ENCODE assay signal across 1 cellular context in the genomic region with DNA sequence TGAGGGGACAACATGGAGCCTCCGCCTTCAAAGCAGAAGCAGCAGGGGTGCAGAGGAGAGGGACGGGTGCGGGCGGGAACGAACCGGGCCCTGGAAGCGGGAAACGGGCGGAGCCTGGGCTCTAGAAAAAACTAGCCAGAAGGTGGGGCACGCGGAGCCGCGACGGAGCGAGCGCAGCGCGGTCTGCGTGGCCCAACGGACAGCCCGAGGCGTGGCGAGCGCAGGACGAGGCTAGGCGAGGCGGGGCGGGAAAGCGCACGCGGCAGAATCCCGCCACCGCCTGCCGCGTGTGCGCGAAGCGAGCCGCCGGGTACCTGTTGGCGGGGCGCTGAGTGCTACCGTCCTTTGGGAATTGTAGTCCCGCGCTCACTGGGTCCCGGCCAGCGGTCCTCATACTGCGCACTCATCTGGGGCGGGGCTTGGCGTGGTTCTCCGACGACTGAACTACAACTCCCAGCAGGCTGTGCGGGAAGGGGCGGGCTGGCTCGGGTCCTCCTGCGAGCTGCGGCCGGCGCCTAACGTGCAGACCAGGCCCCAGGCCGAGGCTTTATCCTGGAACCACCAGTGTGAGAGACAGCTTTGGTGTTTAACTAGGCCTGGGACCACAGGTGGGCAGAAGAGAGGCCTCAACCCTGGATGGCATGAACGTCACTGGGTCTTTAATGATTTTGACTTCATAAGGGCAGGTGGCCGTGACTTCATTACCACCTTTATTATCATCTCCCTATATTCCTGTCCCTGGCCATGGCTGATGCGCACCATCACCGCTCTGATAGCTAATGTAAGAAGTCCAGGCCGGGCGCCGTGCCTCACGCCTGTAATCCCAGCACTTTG.
TF ChIP-seq lines count a peak whose summit lies in the region.

A gene with protein sequence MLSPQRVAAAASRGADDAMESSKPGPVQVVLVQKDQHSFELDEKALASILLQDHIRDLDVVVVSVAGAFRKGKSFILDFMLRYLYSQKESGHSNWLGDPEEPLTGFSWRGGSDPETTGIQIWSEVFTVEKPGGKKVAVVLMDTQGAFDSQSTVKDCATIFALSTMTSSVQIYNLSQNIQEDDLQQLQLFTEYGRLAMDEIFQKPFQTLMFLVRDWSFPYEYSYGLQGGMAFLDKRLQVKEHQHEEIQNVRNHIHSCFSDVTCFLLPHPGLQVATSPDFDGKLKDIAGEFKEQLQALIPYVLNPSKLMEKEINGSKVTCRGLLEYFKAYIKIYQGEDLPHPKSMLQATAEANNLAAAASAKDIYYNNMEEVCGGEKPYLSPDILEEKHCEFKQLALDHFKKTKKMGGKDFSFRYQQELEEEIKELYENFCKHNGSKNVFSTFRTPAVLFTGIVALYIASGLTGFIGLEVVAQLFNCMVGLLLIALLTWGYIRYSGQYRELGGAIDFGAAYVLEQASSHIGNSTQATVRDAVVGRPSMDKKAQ (minus strand): TSS at position 55 of the 834 bp plus-strand sequence. CDS start 41 bp downstream, at position 14.

TF ChIP-seq in HEK293, 187 proteins besides CTCF, POLR2A, EP300 and RAD21 (continued from another document and continues in another):
- TF ChIP-seq, protein P1, sequence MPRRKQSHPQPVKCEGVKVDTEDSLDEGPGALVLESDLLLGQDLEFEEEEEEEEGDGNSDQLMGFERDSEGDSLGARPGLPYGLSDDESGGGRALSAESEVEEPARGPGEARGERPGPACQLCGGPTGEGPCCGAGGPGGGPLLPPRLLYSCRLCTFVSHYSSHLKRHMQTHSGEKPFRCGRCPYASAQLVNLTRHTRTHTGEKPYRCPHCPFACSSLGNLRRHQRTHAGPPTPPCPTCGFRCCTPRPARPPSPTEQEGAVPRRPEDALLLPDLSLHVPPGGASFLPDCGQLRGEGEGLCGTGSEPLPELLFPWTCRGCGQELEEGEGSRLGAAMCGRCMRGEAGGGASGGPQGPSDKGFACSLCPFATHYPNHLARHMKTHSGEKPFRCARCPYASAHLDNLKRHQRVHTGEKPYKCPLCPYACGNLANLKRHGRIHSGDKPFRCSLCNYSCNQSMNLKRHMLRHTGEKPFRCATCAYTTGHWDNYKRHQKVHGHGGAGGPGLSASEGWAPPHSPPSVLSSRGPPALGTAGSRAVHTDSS (tag by site-specific recombination; IDR thresholded peaks at IDR 0.05) = no peak
- TF ChIP-seq ZNF292 (tag by site-specific recombination; IDR thresholded peaks at IDR 0.05; ENCODE audit: borderline replicate concordance, low read depth) (no peak), HOXA7 (CRISPR knock-in tag; IDR thresholded peaks at IDR 0.05; ENCODE audit: borderline replicate concordance) (peak; percentile 90; the same call in 1 of the 2 replicates), ZNF121 (tag by site-specific recombination; IDR thresholded peaks at IDR 0.05) (no peak), ZNF416 (tag by site-specific recombination; IDR thresholded peaks at IDR 0.05) (no peak), GLIS1 (tag by site-specific recombination; IDR thresholded peaks at IDR 0.05) (no peak), GLI2 (tag by site-specific recombination; IDR thresholded peaks at IDR 0.05; ENCODE audit: borderline replicate concordance, low read depth) (no peak), ZNF391 (tag by site-specific recombination; IDR thresholded peaks at IDR 0.05; ENCODE audit: borderline replicate concordance, low read depth) (no peak), ZNF335 (tag by site-specific recombination; conservative IDR thresholded peaks at IDR 0.05) (0 out of 2 replicates have a peak, but pooled peaks have one; percentile 14), MEIS1 (CRISPR knock-in tag; IDR thresholded peaks at IDR 0.05; ENCODE audit: borderline replicate concordance) (peak; percentile 45; the same call in 1 of the 2 replicates), ZNF426 (tag by site-specific recombination; IDR thresholded peaks at IDR 0.05) (no peak), SP2 (tag by site-specific recombination; IDR thresholded peaks at IDR 0.05) (peak; percentile 54; the same call in 1 of the 2 replicates), ZNF664 (tag by site-specific recombination; IDR thresholded peaks at IDR 0.05) (no peak), KLF7 (tag by site-specific recombination; IDR thresholded peaks at IDR 0.05; ENCODE audit: borderline replicate concordance) (no peak), ZNF624 (tag by site-specific recombination; IDR thresholded peaks at IDR 0.05) (no peak), ZFP41 (tag by site-specific recombination; IDR thresholded peaks at IDR 0.05; ENCODE audit: borderline replicate concordance) (no peak), ZNF843 (tag by site-specific recombination; IDR thresholded peaks at IDR 0.05) (no peak), HOXC10 (CRISPR knock-in tag; IDR thresholded peaks at IDR 0.05) (peak; percentile 95), IKZF3 (tag by site-specific recombination; IDR thresholded peaks at IDR 0.05) (no peak), ZNF610 (tag by site-specific recombination; IDR thresholded peaks at IDR 0.05; ENCODE audit: borderline replicate concordance) (no peak), ZIC2 (tag by site-specific recombination; IDR thresholded peaks at IDR 0.05) (peak; percentile 37; the same call in 1 of the 2 replicates), ZNF600 (tag by site-specific recombination; IDR thresholded peaks at IDR 0.05) (peak; percentile 35; the same call in 1 of the 2 replicates), ZNF530 (tag by site-specific recombination; IDR thresholded peaks at IDR 0.05; ENCODE audit: low read depth) (no peak), KLF1 (tag by site-specific recombination; IDR thresholded peaks at IDR 0.05) (no peak), SP7 (tag by site-specific recombination; IDR thresholded peaks at IDR 0.05) (no peak), ZNF544 (tag by site-specific recombination; IDR thresholded peaks at IDR 0.05) (no peak), ZBTB17 (tag by site-specific recombination; IDR thresholded peaks at IDR 0.05) (0 out of 2 replicates have a peak, but pooled peaks have one; percentile 37), ZBTB1 (tag by site-specific recombination; IDR thresholded peaks at IDR 0.05) (no peak), ZNF248 (tag by site-specific recombination; IDR thresholded peaks at IDR 0.05) (no peak), ZNF138 (tag by site-specific recombination; IDR thresholded peaks at IDR 0.05; ENCODE audit: borderline replicate concordance) (no peak), ZNF561 (tag by site-specific recombination; IDR thresholded peaks at IDR 0.05; ENCODE audit: borderline replicate concordance) (no peak), ZNF621 (tag by site-specific recombination; IDR thresholded peaks at IDR 0.05) (no peak), ZNF175 (tag by site-specific recombination; IDR thresholded peaks at IDR 0.05) (no peak), SP3 (tag by site-specific recombination; IDR thresholded peaks at IDR 0.05) (no peak; the same call in 1 of the 2 replicates), SCRT2 (tag by site-specific recombination; IDR thresholded peaks at IDR 0.05) (peak; percentile 87), ZNF214 (tag by site-specific recombination; IDR thresholded peaks at IDR 0.05; ENCODE audit: borderline replicate concordance) (no peak), ZNF677 (tag by site-specific recombination; IDR thresholded peaks at IDR 0.05) (no peak), SETDB1 (IDR thresholded peaks at IDR 0.05; ENCODE audit: insufficient read length, low read length) (peak; percentile 97), ZNF571 (tag by site-specific recombination; IDR thresholded peaks at IDR 0.05) (no peak), HOXD13 (CRISPR knock-in tag; IDR thresholded peaks at IDR 0.05; ENCODE audit: borderline replicate concordance) (peak; percentile 86; the same call in 1 of the 2 replicates), ZNF350 (tag by site-specific recombination; IDR thresholded peaks at IDR 0.05) (no peak), ZEB2 (tag by site-specific recombination; IDR thresholded peaks at IDR 0.05) (no peak), ZNF133 (tag by site-specific recombination; IDR thresholded peaks at IDR 0.05) (no peak), ZNF76 (tag by site-specific recombination; IDR thresholded peaks at IDR 0.05; ENCODE audit: borderline replicate concordance, low read depth) (peak; percentile 86; the same call in 1 of the 2 replicates), ZNF514 (tag by site-specific recombination; IDR thresholded peaks at IDR 0.05) (no peak), ZNF174 (tag by site-specific recombination; IDR thresholded peaks at IDR 0.05) (no peak)
- TF ChIP-seq, protein P2, sequence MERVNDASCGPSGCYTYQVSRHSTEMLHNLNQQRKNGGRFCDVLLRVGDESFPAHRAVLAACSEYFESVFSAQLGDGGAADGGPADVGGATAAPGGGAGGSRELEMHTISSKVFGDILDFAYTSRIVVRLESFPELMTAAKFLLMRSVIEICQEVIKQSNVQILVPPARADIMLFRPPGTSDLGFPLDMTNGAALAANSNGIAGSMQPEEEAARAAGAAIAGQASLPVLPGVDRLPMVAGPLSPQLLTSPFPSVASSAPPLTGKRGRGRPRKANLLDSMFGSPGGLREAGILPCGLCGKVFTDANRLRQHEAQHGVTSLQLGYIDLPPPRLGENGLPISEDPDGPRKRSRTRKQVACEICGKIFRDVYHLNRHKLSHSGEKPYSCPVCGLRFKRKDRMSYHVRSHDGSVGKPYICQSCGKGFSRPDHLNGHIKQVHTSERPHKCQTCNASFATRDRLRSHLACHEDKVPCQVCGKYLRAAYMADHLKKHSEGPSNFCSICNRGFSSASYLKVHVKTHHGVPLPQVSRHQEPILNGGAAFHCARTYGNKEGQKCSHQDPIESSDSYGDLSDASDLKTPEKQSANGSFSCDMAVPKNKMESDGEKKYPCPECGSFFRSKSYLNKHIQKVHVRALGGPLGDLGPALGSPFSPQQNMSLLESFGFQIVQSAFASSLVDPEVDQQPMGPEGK (tag by site-specific recombination; IDR thresholded peaks at IDR 0.05) = no peak; the same call in 1 of the 2 replicates
- TF ChIP-seq, protein P3, sequence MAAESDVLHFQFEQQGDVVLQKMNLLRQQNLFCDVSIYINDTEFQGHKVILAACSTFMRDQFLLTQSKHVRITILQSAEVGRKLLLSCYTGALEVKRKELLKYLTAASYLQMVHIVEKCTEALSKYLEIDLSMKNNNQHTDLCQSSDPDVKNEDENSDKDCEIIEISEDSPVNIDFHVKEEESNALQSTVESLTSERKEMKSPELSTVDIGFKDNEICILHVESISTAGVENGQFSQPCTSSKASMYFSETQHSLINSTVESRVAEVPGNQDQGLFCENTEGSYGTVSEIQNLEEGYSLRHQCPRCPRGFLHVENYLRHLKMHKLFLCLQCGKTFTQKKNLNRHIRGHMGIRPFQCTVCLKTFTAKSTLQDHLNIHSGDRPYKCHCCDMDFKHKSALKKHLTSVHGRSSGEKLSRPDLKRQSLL (tag by site-specific recombination; IDR thresholded peaks at IDR 0.05) = peak; percentile 64; the same call in 1 of the 2 replicates
- TF ChIP-seq, protein P4, sequence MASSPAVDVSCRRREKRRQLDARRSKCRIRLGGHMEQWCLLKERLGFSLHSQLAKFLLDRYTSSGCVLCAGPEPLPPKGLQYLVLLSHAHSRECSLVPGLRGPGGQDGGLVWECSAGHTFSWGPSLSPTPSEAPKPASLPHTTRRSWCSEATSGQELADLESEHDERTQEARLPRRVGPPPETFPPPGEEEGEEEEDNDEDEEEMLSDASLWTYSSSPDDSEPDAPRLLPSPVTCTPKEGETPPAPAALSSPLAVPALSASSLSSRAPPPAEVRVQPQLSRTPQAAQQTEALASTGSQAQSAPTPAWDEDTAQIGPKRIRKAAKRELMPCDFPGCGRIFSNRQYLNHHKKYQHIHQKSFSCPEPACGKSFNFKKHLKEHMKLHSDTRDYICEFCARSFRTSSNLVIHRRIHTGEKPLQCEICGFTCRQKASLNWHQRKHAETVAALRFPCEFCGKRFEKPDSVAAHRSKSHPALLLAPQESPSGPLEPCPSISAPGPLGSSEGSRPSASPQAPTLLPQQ (tag by site-specific recombination; IDR thresholded peaks at IDR 0.05) = no peak
- TF ChIP-seq, protein P5, sequence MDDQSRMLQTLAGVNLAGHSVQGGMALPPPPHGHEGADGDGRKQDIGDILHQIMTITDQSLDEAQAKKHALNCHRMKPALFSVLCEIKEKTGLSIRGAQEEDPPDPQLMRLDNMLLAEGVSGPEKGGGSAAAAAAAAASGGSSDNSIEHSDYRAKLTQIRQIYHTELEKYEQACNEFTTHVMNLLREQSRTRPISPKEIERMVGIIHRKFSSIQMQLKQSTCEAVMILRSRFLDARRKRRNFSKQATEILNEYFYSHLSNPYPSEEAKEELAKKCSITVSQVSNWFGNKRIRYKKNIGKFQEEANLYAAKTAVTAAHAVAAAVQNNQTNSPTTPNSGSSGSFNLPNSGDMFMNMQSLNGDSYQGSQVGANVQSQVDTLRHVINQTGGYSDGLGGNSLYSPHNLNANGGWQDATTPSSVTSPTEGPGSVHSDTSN (CRISPR knock-in tag; IDR thresholded peaks at IDR 0.05) = peak; percentile 98
- TF ChIP-seq, protein P6, sequence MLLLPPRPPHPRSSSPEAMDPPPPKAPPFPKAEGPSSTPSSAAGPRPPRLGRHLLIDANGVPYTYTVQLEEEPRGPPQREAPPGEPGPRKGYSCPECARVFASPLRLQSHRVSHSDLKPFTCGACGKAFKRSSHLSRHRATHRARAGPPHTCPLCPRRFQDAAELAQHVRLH (tag by site-specific recombination; IDR thresholded peaks at IDR 0.05) = no peak
- TF ChIP-seq, protein P7, sequence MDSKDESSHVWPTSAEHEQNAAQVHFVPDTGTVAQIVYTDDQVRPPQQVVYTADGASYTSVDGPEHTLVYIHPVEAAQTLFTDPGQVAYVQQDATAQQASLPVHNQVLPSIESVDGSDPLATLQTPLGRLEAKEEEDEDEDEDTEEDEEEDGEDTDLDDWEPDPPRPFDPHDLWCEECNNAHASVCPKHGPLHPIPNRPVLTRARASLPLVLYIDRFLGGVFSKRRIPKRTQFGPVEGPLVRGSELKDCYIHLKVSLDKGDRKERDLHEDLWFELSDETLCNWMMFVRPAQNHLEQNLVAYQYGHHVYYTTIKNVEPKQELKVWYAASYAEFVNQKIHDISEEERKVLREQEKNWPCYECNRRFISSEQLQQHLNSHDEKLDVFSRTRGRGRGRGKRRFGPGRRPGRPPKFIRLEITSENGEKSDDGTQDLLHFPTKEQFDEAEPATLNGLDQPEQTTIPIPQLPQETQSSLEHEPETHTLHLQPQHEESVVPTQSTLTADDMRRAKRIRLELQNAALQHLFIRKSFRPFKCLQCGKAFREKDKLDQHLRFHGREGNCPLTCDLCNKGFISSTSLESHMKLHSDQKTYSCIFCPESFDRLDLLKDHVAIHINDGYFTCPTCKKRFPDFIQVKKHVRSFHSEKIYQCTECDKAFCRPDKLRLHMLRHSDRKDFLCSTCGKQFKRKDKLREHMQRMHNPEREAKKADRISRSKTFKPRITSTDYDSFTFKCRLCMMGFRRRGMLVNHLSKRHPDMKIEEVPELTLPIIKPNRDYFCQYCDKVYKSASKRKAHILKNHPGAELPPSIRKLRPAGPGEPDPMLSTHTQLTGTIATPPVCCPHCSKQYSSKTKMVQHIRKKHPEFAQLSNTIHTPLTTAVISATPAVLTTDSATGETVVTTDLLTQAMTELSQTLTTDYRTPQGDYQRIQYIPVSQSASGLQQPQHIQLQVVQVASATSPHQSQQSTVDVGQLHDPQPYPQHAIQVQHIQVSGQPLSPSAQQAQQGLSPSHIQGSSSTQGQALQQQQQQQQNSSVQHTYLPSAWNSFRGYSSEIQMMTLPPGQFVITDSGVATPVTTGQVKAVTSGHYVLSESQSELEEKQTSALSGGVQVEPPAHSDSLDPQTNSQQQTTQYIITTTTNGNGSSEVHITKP (tag by site-specific recombination; IDR thresholded peaks at IDR 0.05) = no peak
